In genomic region chr18:58169472-58169871, GRCh38 we compare ENCODE assay signal across 17 cellular contexts.
"Had no signal": no experiment of that assay in that cellular context is flagged by ENCODE, and none has a peak within 500 bp of the region (broad histone marks: within the 10 kb centered on the region; RNA-seq: fewer than 3 reads in every experiment).

No MANE protein-coding gene starts in this region.

- H3K36me3 Mint-ChIP-seq: natural killer cell had no signal

- H3K27ac Mint-ChIP-seq: natural killer cell had no signal

- DNase-seq: cortex of kidney; dorsolateral prefrontal cortex; effector CD8-positive, alpha-beta T cell; heart left ventricle; hippocampal formation; kidney glomerular epithelial cell; mammary epithelial cell; mucosa of descending colon; natural killer cell; right cardiac atrium; small intestine; stimulated activated CD4-positive, alpha-beta T cell treated with anti-CD3 and anti-CD28 coated beads, Interleukin-12 subunit alpha, Interleukin-12 subunit beta, amount 100 ng/mL, for 4 hours; stimulated activated naive CD8-positive, alpha-beta T cell treated with anti-CD3 and anti-CD28 coated beads, Interleukin-15, Interleukin-2, amounts not matched to agents 100 U/mL and 50 U/mL, for 24 hours; thyroid gland; uterus had no signal

- H3K4me1 Mint-ChIP-seq: natural killer cell had no signal

- H3K27me3 Mint-ChIP-seq: type B pancreatic cell had no signal

- H3K9me3 Mint-ChIP-seq: natural killer cell, type B pancreatic cell had no signal

- H3K4me3 Mint-ChIP-seq: natural killer cell, type B pancreatic cell had no signal

- ATAC-seq: esophagus mucosa; heart left ventricle; mucosa of descending colon; natural killer cell; right cardiac atrium; stimulated activated naive CD8-positive, alpha-beta T cell treated with anti-CD3 and anti-CD28 coated beads, Interleukin-15, Interleukin-2, amounts not matched to agents 100 U/mL and 50 U/mL, for 24 hours had no signal
